In genomic region chr3:150439657-150440056, GRCh38 we compare ENCODE assay signal across 3 cellular contexts.
TF ChIP-seq lines count a peak whose summit lies in the region.

No MANE protein-coding gene starts in this region.

TF ChIP-seq in liver, 16 proteins besides CTCF, POLR2A, EP300 and RAD21:
- TF ChIP-seq JUND (IDR thresholded peaks at IDR 0.05): no peak
- no peak for TF ChIP-seq NR2F2 (IDR thresholded peaks at IDR 0.05)
- TF ChIP-seq FOXA2 (IDR thresholded peaks at IDR 0.05): peak; percentile 16
- TF ChIP-seq TAF1 (conservative IDR thresholded peaks at IDR 0.05): no peak
- peak; percentile 39 to 62 for TF ChIP-seq HNF4A (conservative IDR thresholded peaks at IDR 0.05)
- peak; percentile 22 for TF ChIP-seq SP1 (IDR thresholded peaks at IDR 0.05)
- peak in 1 of 2 donors; percentile 15 for TF ChIP-seq RXRA (IDR thresholded peaks at IDR 0.05)
TF ChIP-seq in liver: peak in this region for 4.

TF ChIP-seq in HepG2, 621 proteins besides CTCF, POLR2A, EP300 and RAD21:
- no peak for TF ChIP-seq PRMT3 (CRISPR knock-in tag; IDR thresholded peaks at IDR 0.05; ENCODE audit: borderline replicate concordance, low read depth)

TF ChIP-seq in WTC11, 78 proteins besides CTCF, POLR2A, EP300 and RAD21:
- TF ChIP-seq ZNF232 (CRISPR knock-in tag; IDR thresholded peaks at IDR 0.05) (no peak), ZNF671 (CRISPR knock-in tag; IDR thresholded peaks at IDR 0.05) (no peak), PREB (CRISPR knock-in tag; IDR thresholded peaks at IDR 0.05; ENCODE audit: borderline replicate concordance) (no peak), ZNF416 (CRISPR knock-in tag; IDR thresholded peaks at IDR 0.05) (no peak), MXD4 (CRISPR knock-in tag; IDR thresholded peaks at IDR 0.05; ENCODE audit: borderline replicate concordance) (no peak), FOXP4 (CRISPR knock-in tag; IDR thresholded peaks at IDR 0.05) (no peak), RORB (CRISPR knock-in tag; IDR thresholded peaks at IDR 0.05) (no peak), NR1H2 (CRISPR knock-in tag; IDR thresholded peaks at IDR 0.05) (no peak), MYBL2 (CRISPR knock-in tag; IDR thresholded peaks at IDR 0.05) (no peak), E2F5 (CRISPR knock-in tag; IDR thresholded peaks at IDR 0.05) (no peak), PRDM15 (CRISPR knock-in tag; IDR thresholded peaks at IDR 0.05) (no peak), HMGXB4 (CRISPR knock-in tag; IDR thresholded peaks at IDR 0.05) (no peak), USF1 (CRISPR knock-in tag; IDR thresholded peaks at IDR 0.05) (no peak), ATF3 (CRISPR knock-in tag; conservative IDR thresholded peaks at IDR 0.05) (no peak), IRF2 (CRISPR knock-in tag; IDR thresholded peaks at IDR 0.05; ENCODE audit: borderline replicate concordance, low read depth) (no peak), ATF6 (CRISPR knock-in tag; IDR thresholded peaks at IDR 0.05) (no peak), MLX (CRISPR knock-in tag; IDR thresholded peaks at IDR 0.05) (no peak), JUN (CRISPR knock-in tag; IDR thresholded peaks at IDR 0.05) (no peak)
